Comparison of ENCODE assay signal across 8 cellular contexts in genomic region chr19:3499738-3500428, GRCh38. TPM values are rescaled to one million over a fixed set of nuclear protein-coding genes. Genes with fewer than 3 reads are reported as not detected.
DNase-seq lines count a peak whose midpoint lies in the region; ATAC-seq, FAIRE-seq and TF ChIP-seq lines count a peak whose summit lies in the region.

No MANE protein-coding gene starts in this region.

- H3K4me3 Mint-ChIP-seq in CD14-positive monocyte (peak overlapping the region; percentile 88 to 92), mesothelial cell of epicardium (peak overlapping the region; percentile 87)

- H3K4me3 ChIP-seq in bronchial epithelial cell (ENCODE audit: low read depth, low read length), result peak overlapping the region; percentile 79

- in situ Hi-C loops in GM13976 (cut with MboI; ENCODE audit: low sequenced_read_pairs, unreplicated experiment), result no loop called here

- peak overlapping the region; percentile 94 to 98 (median 97) for H3K27ac Mint-ChIP-seq in CD14-positive monocyte
- H3K27ac Mint-ChIP-seq in mesothelial cell of epicardium, result peak overlapping the region; percentile 95

- TF ChIP-seq CTCF in CD14-positive monocyte (IDR thresholded peaks at IDR 0.05) (no peak), bronchial epithelial cell (IDR thresholded peaks at IDR 0.05; ENCODE audit: insufficient read depth, low read length, severe bottlenecking) (no peak), mesothelial cell of epicardium (IDR thresholded peaks at IDR 0.05; ENCODE audit: unreplicated experiment) (no peak), GM13976 (IDR thresholded peaks at IDR 0.05; ENCODE audit: borderline replicate concordance, control extremely low read depth, extremely low read depth, insufficient read depth, missing control alignments) (no peak)

- ATAC-seq in HG03432 (IDR thresholded peaks at IDR 0.05; ENCODE audit: unreplicated experiment), result peak; percentile 12
- no peak for ATAC-seq in GM19395 (IDR thresholded peaks at IDR 0.05; ENCODE audit: unreplicated experiment)
- no peak for ATAC-seq in GM18861 (IDR thresholded peaks at IDR 0.05; ENCODE audit: unreplicated experiment)

- peaks cover 6% of the 10 kb centered on the region for H3K36me3 ChIP-seq in bronchial epithelial cell (ENCODE audit: control insufficient read depth, insufficient read depth, low read length)

- H3K9me3 Mint-ChIP-seq in CD14-positive monocyte, result peaks cover 0 to 2% (median 0%) of the 10 kb centered on the region in 7 donors
- H3K9me3 Mint-ChIP-seq in mesothelial cell of epicardium, result peaks cover 4% of the 10 kb centered on the region

- H3K36me3 Mint-ChIP-seq in CD14-positive monocyte, result peaks cover 19 to 26% of the 10 kb centered on the region in 2 donors
- H3K36me3 Mint-ChIP-seq in mesothelial cell of epicardium, result peaks cover 18% of the 10 kb centered on the region

- DNase-seq in CD14-positive monocyte (ENCODE audit: low spot score) (no peak), bronchial epithelial cell (ENCODE audit: low read depth) (no peak), mesothelial cell of epicardium (ENCODE audit: low spot score in 2 of 2, unreplicated experiment in 2 of 2) (no peak), GM13976 (ENCODE audit: low spot score) (no peak), anterior cingulate cortex (lab: John Stamatoyannopoulos, UW) (no peak)

- H3K27me3 ChIP-seq in bronchial epithelial cell (ENCODE audit: control insufficient read depth, insufficient read depth, low read length), result no peaks in the 10 kb centered on the region

- intact Hi-C loops in CD14-positive monocyte (cut with micrococcal nuclease), result loop anchor here (1.0 to 10.0 kb wide), 2 partner anchors 7 to 65 kb away; no protein-coding TSS in a partner anchor

- H3K4me1 Mint-ChIP-seq in CD14-positive monocyte, result peaks cover 16% of the 10 kb centered on the region
- H3K4me1 Mint-ChIP-seq in mesothelial cell of epicardium, result peaks cover 13% of the 10 kb centered on the region

- FAIRE-seq in bronchial epithelial cell (lab: Jason Lieb, UNC), result no peak

- peaks cover 0 to 3% (median 0%) of the 10 kb centered on the region in 3 donors for H3K27me3 Mint-ChIP-seq in CD14-positive monocyte (ENCODE audit: low read depth in 3 of 3)
- H3K27me3 Mint-ChIP-seq in mesothelial cell of epicardium (ENCODE audit: low read depth), result no peaks in the 10 kb centered on the region

RNA-seq across cellular contexts. Expression of gene DOHH, which starts 0.6 kb away (rescaled TPM):
- 1 to 10 TPM; 3.7 to 4.1 TPM for polyA plus RNA-seq in CD14-positive monocyte
- total RNA-seq in bronchial epithelial cell (17.1 and 20.1 TPM in 2 replicates), mesothelial cell of epicardium (8.5 to 9.1 TPM (median 8.7 TPM) in 3 replicates)

RNA-seq across cellular contexts. Expression of gene FZR1, which starts 6.2 kb away (rescaled TPM):
- 1 to 10 TPM; 7.7 to 9.4 TPM for polyA plus RNA-seq in CD14-positive monocyte
- total RNA-seq in bronchial epithelial cell (22.7 and 25.5 TPM in 2 replicates), mesothelial cell of epicardium (53.7 to 54.9 TPM (median 53.9 TPM) in 3 replicates)

RNA-seq across cellular contexts. Expression of gene SMIM44, which starts 16.6 kb away (rescaled TPM):
- polyA plus RNA-seq in CD14-positive monocyte, result not detected
- not detected in 2 replicates for total RNA-seq in bronchial epithelial cell
- total RNA-seq in mesothelial cell of epicardium, result not detected in 3 replicates

RNA-seq across cellular contexts. Expression of gene SMIM24, which starts 19.6 kb away (rescaled TPM):
- under 1 TPM in 1 of 2 donors, not detected in 1; 0.30 TPM for polyA plus RNA-seq in CD14-positive monocyte
- total RNA-seq in bronchial epithelial cell, result not detected in 2 replicates
- total RNA-seq in mesothelial cell of epicardium, result 0.60 TPM in 1 of 3 replicates, not detected in the others

RNA-seq across cellular contexts. Expression of gene TEKTIP1, which starts 39.1 kb away (rescaled TPM):
- polyA plus RNA-seq in CD14-positive monocyte, result not detected
- total RNA-seq in bronchial epithelial cell (not detected in 2 replicates), mesothelial cell of epicardium (2.3 to 3.5 TPM (median 2.6 TPM) in 3 replicates)
